17 cellular contexts compared by ENCODE assay signal in the genomic region with DNA sequence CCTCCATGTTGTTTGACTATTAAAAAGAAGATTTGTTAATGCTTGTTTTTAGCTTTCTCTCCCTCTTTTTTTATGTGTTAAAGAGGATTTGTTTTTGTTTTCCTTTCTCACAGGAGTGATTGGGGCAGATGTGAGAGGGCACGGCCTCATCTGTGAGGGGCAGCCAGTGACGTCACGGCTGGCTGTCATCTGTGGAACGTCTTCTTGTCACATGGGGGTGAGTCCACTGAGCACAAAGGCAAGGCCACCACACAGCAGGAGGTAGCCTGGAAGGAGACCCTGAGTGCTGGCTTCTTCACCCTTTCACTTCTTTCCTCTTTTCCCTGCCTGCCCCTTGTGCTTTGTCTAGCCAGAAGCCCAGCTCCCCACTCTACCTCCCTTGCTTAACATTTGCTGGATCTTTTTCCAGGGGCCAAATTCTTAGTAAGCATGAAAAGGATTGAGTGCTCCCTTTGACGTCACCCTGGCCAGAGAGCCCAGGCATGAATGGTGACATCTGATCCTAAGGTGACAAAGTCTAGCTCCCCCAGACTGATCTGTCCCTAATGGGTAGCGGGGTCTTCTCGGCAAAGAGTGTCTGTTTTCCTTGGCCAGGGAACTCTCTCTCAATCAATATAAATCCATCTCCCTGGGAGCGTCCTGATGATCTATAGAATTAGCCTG.
A peak's percentile ranks its signal among the peaks of the same experiment; 100 is the strongest.
DNase-seq lines count a peak whose midpoint lies in the region; ATAC-seq, FAIRE-seq and TF ChIP-seq lines count a peak whose summit lies in the region.
"Had no signal": no experiment of that assay in that cellular context is flagged by ENCODE, and none has a peak within 500 bp of the region (broad histone marks: within the 10 kb centered on the region; RNA-seq: fewer than 3 reads in every experiment).

No MANE protein-coding gene starts in this region.

- no peaks in the 10 kb centered on the region for H3K27me3 ChIP-seq in BE2C

- intact Hi-C loops in kidney (cut with DNase I) (no loop called here), left colon (cut with DNase I, micrococcal nuclease) (no loop called here), Right ventricle myocardium superior (cut with DNase I) (no loop called here)

- H3K4me3 ChIP-seq in BE2C (ENCODE audit: low read depth, low read length), result no peak overlapping the region
- no peak overlapping the region for H3K4me3 ChIP-seq in kidney (ENCODE audit: low read length in 2 of 2)

- H3K9me3 Mint-ChIP-seq in nephron progenitor cell, result peaks cover 35% of the 10 kb centered on the region

- peaks cover 42% of the 10 kb centered on the region for H3K36me3 Mint-ChIP-seq in nephron progenitor cell (ENCODE audit: low read depth)

- peak overlapping the region; percentile 19 for H3K4me3 Mint-ChIP-seq in nephron progenitor cell

- DNase-seq in BE2C (peak; percentile 4), SK-N-DZ (ENCODE audit: low spot score) (peak; percentile 60), kidney (peak; percentile 77), nephron progenitor cell (peak; percentile 24), left colon (no peak), Right ventricle myocardium superior (no peak), DMS153 (lab: John Stamatoyannopoulos, UW) (no peak)
- DNase-seq in stimulated activated naive CD4-positive, alpha-beta T cell (lab: John Stamatoyannopoulos, UW), result no peak
- DNase-seq: COR-L47, DMS53, NCI-H1436, NCI-H2029 treated with DMSO at 0.1 percent for 48 hours, NCI-H510A treated with DMSO at 0.1 percent for 48 hours had no signal

- no peak overlapping the region for H3K9ac ChIP-seq in kidney (ENCODE audit: low read length in 2 of 2)

- H3K36me3 ChIP-seq in BE2C (no peaks in the 10 kb centered on the region), kidney (ENCODE audit: control insufficient read depth in 1 of 2, insufficient read depth in 2 of 2, low read length in 2 of 2) (peaks cover 0 to 6% of the 10 kb centered on the region in 2 donors)

- no peak for ATAC-seq in left colon
- no peak for ATAC-seq in Right ventricle myocardium superior (ENCODE audit: poor library complexity)
- ATAC-seq: HCT116 had no signal

- H3K4me1 Mint-ChIP-seq in nephron progenitor cell, result peaks cover 64% of the 10 kb centered on the region

- TF ChIP-seq CTCF in BE2C (IDR thresholded peaks at IDR 0.05; ENCODE audit: low read depth, low read length), result no peak
- no peak for TF ChIP-seq CTCF in kidney (IDR thresholded peaks at IDR 0.05; ENCODE audit: borderline replicate concordance, extremely low read depth, insufficient read depth)
- no peak for TF ChIP-seq CTCF in nephron progenitor cell (IDR thresholded peaks at IDR 0.05)

- H3K27ac Mint-ChIP-seq in nephron progenitor cell, result peak overlapping the region; percentile 99

- no peak for FAIRE-seq in kidney (lab: Jason Lieb, UNC)
- FAIRE-seq: A204.1, RCC 7860 had no signal

- H3K27me3 Mint-ChIP-seq in nephron progenitor cell (ENCODE audit: low read depth, poor library complexity), result no peaks in the 10 kb centered on the region

- H3K9me3 ChIP-seq in BE2C (no peaks in the 10 kb centered on the region), kidney (ENCODE audit: control insufficient read depth in 1 of 2, low read length in 2 of 2) (no peaks in the 10 kb centered on the region)

- H3K4me1 ChIP-seq in BE2C (no peaks in the 10 kb centered on the region), kidney (ENCODE audit: control insufficient read depth in 1 of 2, insufficient read depth in 1 of 2, low read depth in 1 of 2, low read length in 2 of 2) (no peaks in the 10 kb centered on the region)

- no peak overlapping the region for H3K27ac ChIP-seq in kidney (ENCODE audit: low read depth in 2 of 2, low read length in 2 of 2)
- H3K27ac ChIP-seq: C4-2B had no signal

Comparison
In these comparisons a context has a peak if more than half of its experiments do, and no peak if none do; other contexts are left out.
1. DNase-seq: peak in BE2C (single experiment), SK-N-DZ (single experiment), kidney (single experiment) and nephron progenitor cell (single experiment); none in left colon (0 of 2), Right ventricle myocardium superior (single experiment), stimulated activated naive CD4-positive, alpha-beta T cell (0 of 6) and DMS153 (single experiment).